Comparison of ENCODE assay signal across 1 cellular context in genomic region chr16:85585762-85586161, GRCh38.
TF ChIP-seq lines count a peak whose summit lies in the region.

No MANE protein-coding gene starts in this region.

TF ChIP-seq in K562, 482 proteins besides CTCF, POLR2A, EP300 and RAD21 (continues in another document):
- TF ChIP-seq ZNF280A (IDR thresholded peaks at IDR 0.05; ENCODE audit: low read depth, partially characterized antibody) (no peak), NRF1 (conservative IDR thresholded peaks at IDR 0.05 in 1 of 2, IDR thresholded peaks at IDR 0.05 in 1 of 2) (no peak), ZNF217 (CRISPR knock-in tag; IDR thresholded peaks at IDR 0.05) (no peak), CCAR2 (IDR thresholded peaks at IDR 0.05; ENCODE audit: low read depth, low read length) (no peak), WHSC1 (IDR thresholded peaks at IDR 0.05; ENCODE audit: low read length) (no peak), MXI1 (IDR thresholded peaks at IDR 0.05; ENCODE audit: low read depth, low read length) (no peak), KDM4B (IDR thresholded peaks at IDR 0.05; ENCODE audit: borderline replicate concordance in 2 of 2, low read depth in 1 of 2) (no peak), ZBTB1 (CRISPR knock-in tag; IDR thresholded peaks at IDR 0.05; ENCODE audit: borderline replicate concordance, low read depth) (no peak), SMARCA5 (IDR thresholded peaks at IDR 0.05) (peak; percentile 78; the same call in 1 of the 2 replicates), KDM2B (CRISPR knock-in tag; IDR thresholded peaks at IDR 0.05) (no peak), ZNF140 (CRISPR knock-in tag; IDR thresholded peaks at IDR 0.05) (no peak), HDGF (IDR thresholded peaks at IDR 0.05) (peak; percentile 63; the same call in 1 of the 2 replicates), ZNF224 (CRISPR knock-in tag; IDR thresholded peaks at IDR 0.05) (no peak), ZMIZ1 (IDR thresholded peaks at IDR 0.05; ENCODE audit: low read depth in 2 of 2, low read length in 2 of 2) (no peak), NCOA6 (IDR thresholded peaks at IDR 0.05) (no peak), ZNF449 (CRISPR knock-in tag; IDR thresholded peaks at IDR 0.05) (no peak), ZC3H8 (IDR thresholded peaks at IDR 0.05) (no peak), ZNF263 (CRISPR knock-in tag; IDR thresholded peaks at IDR 0.05; ENCODE audit: borderline replicate concordance) (no peak), BRD9 (IDR thresholded peaks at IDR 0.05; ENCODE audit: low read depth, partially characterized antibody) (peak; percentile 85), TAF7 (tag; IDR thresholded peaks at IDR 0.05) (no peak), HMGN3 (IDR thresholded peaks at IDR 0.05; ENCODE audit: borderline replicate concordance, extremely low read depth, insufficient read length, low read depth, low read length) (no peak), PBX2 (CRISPR knock-in tag; IDR thresholded peaks at IDR 0.05; ENCODE audit: low read depth) (no peak), PBX2 (tag; conservative IDR thresholded peaks at IDR 0.05; ENCODE audit: low read depth) (no peak), HNRNPL (IDR thresholded peaks at IDR 0.05; ENCODE audit: low read depth, low read length) (no peak), ZFP36 (IDR thresholded peaks at IDR 0.05; ENCODE audit: low read depth, low read length, partially characterized antibody) (peak; percentile 95), RBM25 (IDR thresholded peaks at IDR 0.05; ENCODE audit: low read depth, low read length, severe bottlenecking) (peak; percentile 94), ZNF584 (CRISPR knock-in tag; IDR thresholded peaks at IDR 0.05; ENCODE audit: low read depth) (no peak), TBL1XR1 (IDR thresholded peaks at IDR 0.05; ENCODE audit: low read length in 2 of 2) (no peak), GABPA (tag; conservative IDR thresholded peaks at IDR 0.05; ENCODE audit: low read depth) (no peak), ADNP (tag; IDR thresholded peaks at IDR 0.05) (peak; percentile 62), ETV1 (tag; conservative IDR thresholded peaks at IDR 0.05; ENCODE audit: low read depth) (0 out of 2 replicates have a peak, but pooled peaks have one; percentile 37), HMBOX1 (IDR thresholded peaks at IDR 0.05) (no peak), TSHZ1 (CRISPR knock-in tag; IDR thresholded peaks at IDR 0.05) (no peak), SAFB2 (IDR thresholded peaks at IDR 0.05; ENCODE audit: borderline replicate concordance, low read depth, low read length, severe bottlenecking) (no peak), KDM1A (IDR thresholded peaks at IDR 0.05) (peak; percentile 67 to 77), E4F1 (CRISPR knock-in tag; IDR thresholded peaks at IDR 0.05; ENCODE audit: borderline replicate concordance) (no peak), ESRRA (IDR thresholded peaks at IDR 0.05; ENCODE audit: borderline replicate concordance, low read depth) (peak; percentile 35; the same call in 1 of the 2 replicates), PHB (CRISPR knock-in tag; IDR thresholded peaks at IDR 0.05) (no peak), ZNF764 (CRISPR knock-in tag; IDR thresholded peaks at IDR 0.05; ENCODE audit: low read depth) (no peak), ZNF507 (tag; conservative IDR thresholded peaks at IDR 0.05) (no peak), HDAC2 (IDR thresholded peaks at IDR 0.05) (peak; percentile 71; the same call in 1 of the 2 replicates), MIER1 (IDR thresholded peaks at IDR 0.05; ENCODE audit: low read depth) (no peak), ZNF695 (CRISPR knock-in tag; IDR thresholded peaks at IDR 0.05) (no peak), IFI16 (CRISPR knock-in tag; IDR thresholded peaks at IDR 0.05) (no peak), BCOR (IDR thresholded peaks at IDR 0.05) (peak; percentile 95), TAF1 (IDR thresholded peaks at IDR 0.05; ENCODE audit: control insufficient read depth, extremely low read depth, insufficient read depth, low read length, severe bottlenecking) (no peak), TRIM25 (IDR thresholded peaks at IDR 0.05; ENCODE audit: borderline replicate concordance) (no peak), SP2 (IDR thresholded peaks at IDR 0.05; ENCODE audit: extremely low read depth, low read depth, low read length, poor library complexity, severe bottlenecking) (no peak), KDM5B (IDR thresholded peaks at IDR 0.05; ENCODE audit: insufficient replicate concordance, low read depth, low read length) (no peak), FOXK1 (CRISPR knock-in tag; IDR thresholded peaks at IDR 0.05; ENCODE audit: borderline replicate concordance) (no peak)
